ENCODE assay signal across 9 cellular contexts in the genomic region with DNA sequence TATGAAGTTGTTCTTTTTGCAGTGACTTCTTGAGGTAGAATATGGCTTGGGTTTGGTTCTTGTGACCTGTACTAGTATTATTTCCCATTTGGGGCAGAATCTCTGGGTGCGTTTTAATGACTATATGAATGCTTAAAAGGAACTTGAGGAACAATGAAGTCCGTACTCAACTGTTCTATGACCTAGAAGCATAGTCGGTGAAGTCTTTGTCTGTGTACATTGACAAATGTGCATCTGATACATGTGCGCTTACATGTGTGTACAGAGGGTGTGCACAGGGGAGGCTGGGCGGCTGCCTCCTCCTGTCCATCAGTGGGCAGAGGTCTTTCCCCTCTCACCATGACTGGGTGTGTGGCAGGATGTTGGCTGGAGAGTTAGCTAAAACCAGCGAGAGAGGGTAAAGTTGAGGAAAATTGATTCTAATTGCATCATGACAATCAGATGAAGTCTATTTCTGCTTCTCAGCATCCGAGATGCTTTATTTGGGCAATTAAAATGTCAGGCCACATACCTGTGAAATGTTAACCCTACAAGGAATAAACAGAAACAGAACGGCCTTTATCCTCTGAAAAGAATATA. TPM values are rescaled to one million over a fixed set of nuclear protein-coding genes. Genes with fewer than 3 reads are reported as not detected.
DNase-seq lines count a peak whose midpoint lies in the region; ATAC-seq and TF ChIP-seq lines count a peak whose summit lies in the region.
"Had no signal": no experiment of that assay in that cellular context is flagged by ENCODE, and none has a peak within 500 bp of the region (broad histone marks: within the 10 kb centered on the region; RNA-seq: fewer than 3 reads in every experiment).

No MANE protein-coding gene starts in this region.

- H3K27me3 Mint-ChIP-seq in HFFc6 (ENCODE audit: insufficient read depth): peaks cover 30% of the 10 kb centered on the region
- H3K27me3 Mint-ChIP-seq in activated CD4-positive, alpha-beta memory T cell treated with anti-CD3 and anti-CD28 coated beads, Interleukin-2, amount 10 ng/mL, durations not matched to agents 7 days and 5 days: peaks cover 84% of the 10 kb centered on the region

- DNase-seq in HFFc6 (no peak), colonic mucosa (peak; percentile 19), AML-193 (lab: John Stamatoyannopoulos, UW) (no peak), left lobe of liver (ENCODE audit: low spot score) (no peak)
- DNase-seq in activated CD4-positive, alpha-beta memory T cell treated with anti-CD3 and anti-CD28 coated beads, Interleukin-2, amount 10 ng/mL, durations not matched to agents 7 days and 5 days: no peak
- DNase-seq: activated CD8-positive, alpha-beta memory T cell treated with anti-CD3 and anti-CD28 coated beads, Interleukin-2, amount 50 U/mL, for 4 hours had no signal

- intact Hi-C loops in colonic mucosa (cut with DNase I): loop anchor here (10.0 kb wide), 1 partner anchor 905 kb away; no protein-coding TSS in a partner anchor

- peak overlapping the region; percentile 54 to 86 for H3K9ac ChIP-seq in colonic mucosa (ENCODE audit: low read depth in 2 of 2, low read length in 2 of 2)
- peak overlapping the region; percentile 76 for H3K9ac ChIP-seq in mucosa of stomach (ENCODE audit: low read length)

- peaks cover 51% of the 10 kb centered on the region for H3K36me3 Mint-ChIP-seq in HFFc6 (ENCODE audit: low read depth)
- peaks cover 17% of the 10 kb centered on the region for H3K36me3 Mint-ChIP-seq in activated CD4-positive, alpha-beta memory T cell treated with anti-CD3 and anti-CD28 coated beads, Interleukin-2, amount 10 ng/mL, durations not matched to agents 7 days and 5 days (ENCODE audit: low read depth)

- peak overlapping the region; percentile 84 for H3K27ac Mint-ChIP-seq in HFFc6
- H3K27ac Mint-ChIP-seq in activated CD4-positive, alpha-beta memory T cell treated with anti-CD3 and anti-CD28 coated beads, Interleukin-2, amount 10 ng/mL, durations not matched to agents 7 days and 5 days: no peak overlapping the region

- no peaks in the 10 kb centered on the region for H3K9me3 ChIP-seq in colonic mucosa
- no peaks in the 10 kb centered on the region for H3K9me3 ChIP-seq in mucosa of stomach (ENCODE audit: control insufficient read depth, low read length)

- no peaks in the 10 kb centered on the region for H3K4me1 ChIP-seq in colonic mucosa
- peaks cover 5% of the 10 kb centered on the region for H3K4me1 ChIP-seq in mucosa of stomach (ENCODE audit: control insufficient read depth, insufficient read depth, low read length)

- H3K36me3 ChIP-seq in colonic mucosa: no peaks in the 10 kb centered on the region
- no peaks in the 10 kb centered on the region for H3K36me3 ChIP-seq in mucosa of stomach (ENCODE audit: control insufficient read depth, insufficient read depth, low read length)

- H3K27me3 ChIP-seq in colonic mucosa: peaks cover 14% of the 10 kb centered on the region
- peaks cover 17% of the 10 kb centered on the region for H3K27me3 ChIP-seq in mucosa of stomach (ENCODE audit: control insufficient read depth, insufficient read depth, low read length)

- H3K27ac ChIP-seq in 22Rv1 (peak overlapping the region; percentile 99), colonic mucosa (peak overlapping the region; percentile 66)

- peaks cover 28% of the 10 kb centered on the region for H3K4me1 Mint-ChIP-seq in HFFc6 (ENCODE audit: low read depth)
- H3K4me1 Mint-ChIP-seq in activated CD4-positive, alpha-beta memory T cell treated with anti-CD3 and anti-CD28 coated beads, Interleukin-2, amount 10 ng/mL, durations not matched to agents 7 days and 5 days: peaks cover 17% of the 10 kb centered on the region

- H3K4me3 Mint-ChIP-seq in HFFc6: peak overlapping the region; percentile 98
- no peak overlapping the region for H3K4me3 Mint-ChIP-seq in activated CD4-positive, alpha-beta memory T cell treated with anti-CD3 and anti-CD28 coated beads, Interleukin-2, amount 10 ng/mL, durations not matched to agents 7 days and 5 days

- POLR2A ChIA-PET in activated CD4-positive, alpha-beta memory T cell treated with anti-CD3 and anti-CD28 coated beads, Interleukin-2, amount 10 ng/mL, durations not matched to agents 7 days and 5 days (lab: Charles Lee): no interaction called here

- CTCF ChIA-PET in activated CD4-positive, alpha-beta memory T cell treated with anti-CD3 and anti-CD28 coated beads, Interleukin-2, amount 10 ng/mL, durations not matched to agents 7 days and 5 days (lab: Charles Lee): no interaction called here

- TF ChIP-seq CTCF in 22Rv1 (IDR thresholded peaks at IDR 0.05) (no peak), HFFc6 (IDR thresholded peaks at IDR 0.05) (no peak), colonic mucosa (IDR thresholded peaks at IDR 0.05) (no peak)

- peaks cover 17% of the 10 kb centered on the region for H3K9me3 Mint-ChIP-seq in HFFc6
- no peaks in the 10 kb centered on the region for H3K9me3 Mint-ChIP-seq in activated CD4-positive, alpha-beta memory T cell treated with anti-CD3 and anti-CD28 coated beads, Interleukin-2, amount 10 ng/mL, durations not matched to agents 7 days and 5 days

- H3K4me3 ChIP-seq in colonic mucosa (peak overlapping the region; percentile 36), mucosa of stomach (ENCODE audit: low read length) (no peak overlapping the region)

- no peak for ATAC-seq in HG03439 (IDR thresholded peaks at IDR 0.05; ENCODE audit: unreplicated experiment)
- ATAC-seq in left lobe of liver: no peak

RNA-seq across cellular contexts. Expression of a gene that starts 1.0 kb away (rescaled TPM):
- total RNA-seq in HFFc6 (2021; fragmentation: NEBNext Ultra II Directional; extraction: Animal tissue kit (Norgen Biotek cat#: 25700)): 100 to 1,000 TPM; 120 to 168 (median 142) TPM
- total RNA-seq in colonic mucosa (10 to 100 TPM; 25.7 to 35.0 TPM), left lobe of liver (37.0 TPM)
- not detected for total RNA-seq in activated CD4-positive, alpha-beta memory T cell treated with anti-CD3 and anti-CD28 coated beads, Interleukin-2, amount 10 ng/mL, durations not matched to agents 7 days and 5 days

Comparison
In these comparisons a context has a peak if more than half of its experiments do, and no peak if none do; other contexts are left out.
1. RNA of a gene that starts 1.0 kb away (total RNA-seq): 120 to 168 TPM in HFFc6, 37.0 TPM in left lobe of liver (single experiment) and 25.7 to 35.0 TPM in colonic mucosa; not detected in activated CD4-positive, alpha-beta memory T cell treated with anti-CD3 and anti-CD28 coated beads, Interleukin-2, amount 10 ng/mL, durations not matched to agents 7 days and 5 days; every median in the first group is over 10 times any median in the second.